1 cellular context compared by ENCODE assay signal in genomic region chr1:99669821-99670220, GRCh38.
TF ChIP-seq lines count a peak whose summit lies in the region.

No MANE protein-coding gene starts in this region.

TF ChIP-seq in K562, 482 proteins besides CTCF, POLR2A, EP300 and RAD21 (continued from another document):
- TF ChIP-seq KLF16 (IDR thresholded peaks at IDR 0.05) (no peak), ZFX (CRISPR knock-in tag; IDR thresholded peaks at IDR 0.05) (no peak), HEY1 (CRISPR knock-in tag; IDR thresholded peaks at IDR 0.05; ENCODE audit: borderline replicate concordance) (no peak), RBBP5 (IDR thresholded peaks at IDR 0.05; ENCODE audit: borderline replicate concordance, insufficient read depth, low read length, poor library complexity, severe bottlenecking) (no peak), ZHX1 (conservative IDR thresholded peaks at IDR 0.05; ENCODE audit: low read length) (no peak), ZNF717 (CRISPR knock-in tag; IDR thresholded peaks at IDR 0.05) (no peak), ZSCAN32 (CRISPR knock-in tag; IDR thresholded peaks at IDR 0.05) (no peak), ILF3 (IDR thresholded peaks at IDR 0.05; ENCODE audit: borderline replicate concordance) (no peak), TAF7 (tag; IDR thresholded peaks at IDR 0.05) (no peak), SRSF1 (IDR thresholded peaks at IDR 0.05; ENCODE audit: low read depth, low read length) (no peak), ZNF780A (CRISPR knock-in tag; IDR thresholded peaks at IDR 0.05) (no peak), ZNF280A (IDR thresholded peaks at IDR 0.05; ENCODE audit: low read depth, partially characterized antibody) (no peak), YBX1 (IDR thresholded peaks at IDR 0.05) (no peak), ZFP91 (CRISPR knock-in tag; IDR thresholded peaks at IDR 0.05) (no peak), ZNF217 (CRISPR knock-in tag; IDR thresholded peaks at IDR 0.05) (no peak), SMARCA5 (IDR thresholded peaks at IDR 0.05) (no peak)
- TF ChIP-seq, protein P1, sequence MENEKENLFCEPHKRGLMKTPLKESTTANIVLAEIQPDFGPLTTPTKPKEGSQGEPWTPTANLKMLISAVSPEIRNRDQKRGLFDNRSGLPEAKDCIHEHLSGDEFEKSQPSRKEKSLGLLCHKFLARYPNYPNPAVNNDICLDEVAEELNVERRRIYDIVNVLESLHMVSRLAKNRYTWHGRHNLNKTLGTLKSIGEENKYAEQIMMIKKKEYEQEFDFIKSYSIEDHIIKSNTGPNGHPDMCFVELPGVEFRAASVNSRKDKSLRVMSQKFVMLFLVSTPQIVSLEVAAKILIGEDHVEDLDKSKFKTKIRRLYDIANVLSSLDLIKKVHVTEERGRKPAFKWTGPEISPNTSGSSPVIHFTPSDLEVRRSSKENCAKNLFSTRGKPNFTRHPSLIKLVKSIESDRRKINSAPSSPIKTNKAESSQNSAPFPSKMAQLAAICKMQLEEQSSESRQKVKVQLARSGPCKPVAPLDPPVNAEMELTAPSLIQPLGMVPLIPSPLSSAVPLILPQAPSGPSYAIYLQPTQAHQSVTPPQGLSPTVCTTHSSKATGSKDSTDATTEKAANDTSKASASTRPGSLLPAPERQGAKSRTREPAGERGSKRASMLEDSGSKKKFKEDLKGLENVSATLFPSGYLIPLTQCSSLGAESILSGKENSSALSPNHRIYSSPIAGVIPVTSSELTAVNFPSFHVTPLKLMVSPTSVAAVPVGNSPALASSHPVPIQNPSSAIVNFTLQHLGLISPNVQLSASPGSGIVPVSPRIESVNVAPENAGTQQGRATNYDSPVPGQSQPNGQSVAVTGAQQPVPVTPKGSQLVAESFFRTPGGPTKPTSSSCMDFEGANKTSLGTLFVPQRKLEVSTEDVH (IDR thresholded peaks at IDR 0.05; ENCODE audit: low read depth, partially characterized antibody): no peak
- TF ChIP-seq, protein P2, sequence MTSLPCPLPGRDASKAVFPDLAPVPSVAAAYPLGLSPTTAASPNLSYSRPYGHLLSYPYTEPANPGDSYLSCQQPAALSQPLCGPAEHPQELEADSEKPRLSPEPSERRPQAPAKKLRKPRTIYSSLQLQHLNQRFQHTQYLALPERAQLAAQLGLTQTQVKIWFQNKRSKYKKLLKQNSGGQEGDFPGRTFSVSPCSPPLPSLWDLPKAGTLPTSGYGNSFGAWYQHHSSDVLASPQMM (CRISPR knock-in tag; IDR thresholded peaks at IDR 0.05): no peak
